34 cellular contexts compared by ENCODE assay signal in the genomic region with DNA sequence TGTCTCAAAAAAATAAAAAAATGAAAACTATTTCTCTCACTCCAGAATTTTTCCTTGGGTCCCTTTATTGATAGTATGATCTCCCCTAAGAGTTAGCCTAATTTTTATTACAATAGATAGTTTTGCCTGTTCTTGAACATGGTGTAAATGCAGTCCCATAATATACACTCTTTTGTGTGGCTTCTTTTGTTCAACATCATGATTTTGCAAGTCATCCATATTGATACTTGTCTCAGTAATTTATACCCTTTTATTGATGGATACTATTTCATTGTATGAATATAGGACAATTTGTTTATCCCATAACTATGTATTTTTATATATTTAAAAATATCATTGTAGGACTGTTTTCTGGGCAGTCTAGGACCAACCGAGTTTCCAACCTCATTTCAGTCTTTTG.
"Had no signal": no experiment of that assay in that cellular context is flagged by ENCODE, and none has a peak within 500 bp of the region (broad histone marks: within the 10 kb centered on the region; RNA-seq: fewer than 3 reads in every experiment).

No MANE protein-coding gene starts in this region.

- H3K4me3 ChIP-seq: MG63 had no signal

- H3K36me3 ChIP-seq: MG63 had no signal

- DNase-seq: Karpas-422, Kasumi-1, MG63, MM.1S, MV-4-11, NCI-H1048, NCI-H1092, NCI-H1092 treated with DMSO at 0.1 percent for 48 hours, NCI-H1105, NCI-H1105 treated with DMSO at 0.1 percent for 48 hours, NCI-H1417, NCI-H1417 treated with DMSO at 0.1 percent for 48 hours, NCI-H1436, NCI-H1436 treated with DMSO at 0.1 percent for 48 hours, NCI-H146, NCI-H1694, NCI-H1694 treated with DMSO at 0.1 percent for 48 hours, NCI-H187, NCI-H1930, NCI-H2029, NCI-H2029 treated with DMSO at 0.1 percent for 48 hours, NCI-H2081, NCI-H2081 treated with DMSO at 0.1 percent for 48 hours, NCI-H2107, NCI-H2171 treated with DMSO at 0.1 percent for 48 hours, NCI-H2227 treated with DMSO at 0.1 percent for 48 hours, NCI-H226, NCI-H345, NCI-H446, NCI-H446 treated with DMSO at 0.1 percent for 48 hours, NCI-H510A, NCI-H510A treated with DMSO at 0.1 percent for 48 hours, NCI-H524, NCI-H524 treated with DMSO at 0.1 percent for 48 hours had no signal

- H3K9me3 ChIP-seq: MG63 had no signal
